In genomic region chr14:49950275-49951250, GRCh38 we compare ENCODE assay signal across 10 cellular contexts. TPM values are rescaled to one million over a fixed set of nuclear protein-coding genes. Genes with fewer than 3 reads are reported as not detected.
DNase-seq lines count a peak whose midpoint lies in the region; ATAC-seq, FAIRE-seq and TF ChIP-seq lines count a peak whose summit lies in the region.
"Had no signal": no experiment of that assay in that cellular context is flagged by ENCODE, and none has a peak within 500 bp of the region (broad histone marks: within the 10 kb centered on the region; RNA-seq: fewer than 3 reads in every experiment).

No MANE protein-coding gene starts in this region.

- peak; percentile 38 for DNase-seq in A172 (ENCODE audit: low spot score)
- peak; percentile 66 for DNase-seq in HCT116 (ENCODE audit: low read depth, low spot score)
- peak; percentile 17 for DNase-seq in RCC 7860 (ENCODE audit: low spot score)
- DNase-seq in hepatocyte (ENCODE audit: low spot score): no peak
- DNase-seq in left ventricle myocardium inferior: no peak
- DNase-seq in ecto neural progenitor cell (ENCODE audit: low spot score): no peak
- no peak for DNase-seq in erythroblast (lab: John Stamatoyannopoulos, UW)
- DNase-seq: posterior cingulate gyrus; stimulated activated naive CD4-positive, alpha-beta T cell treated with Interleukin-2 at 50 U/mL for 16 hours had no signal

- ATAC-seq in HCT116 (peak; percentile 86), HG03159 (IDR thresholded peaks at IDR 0.05; ENCODE audit: unreplicated experiment) (no peak)

- no TSS peak for BruUV-seq in HCT116 (replicated peaks; lab: Mats Ljungman, UMichigan)

- H3K27ac ChIP-seq in HCT116 (ENCODE audit: low read depth, low read length): peak overlapping the region; percentile 57; the same call in 1 of the 2 replicates
- peak overlapping the region; percentile 9 for H3K27ac ChIP-seq in hepatocyte
- no peak overlapping the region for H3K27ac ChIP-seq in left ventricle myocardium inferior (replicated peaks)

- CTCF ChIA-PET in HCT116 (lab: Charles Lee): interaction anchor here (0.8 to 1.5 kb wide), 3 partner anchors 28 to 88 kb away, joined by 3 to 4 read pairs (median 3); no protein-coding TSS in a partner anchor

- intact Hi-C loops in HCT116 (cut with micrococcal nuclease): no loop called here
- intact Hi-C loops in left ventricle myocardium inferior (cut with micrococcal nuclease): no loop called here

- H3K9me3 ChIP-seq in HCT116 (ENCODE audit: control insufficient read depth in 1 of 2, insufficient read depth in 1 of 2, low read depth in 1 of 2, low read length in 2 of 2) (no peaks in the 10 kb centered on the region), hepatocyte (ENCODE audit: low read depth) (no peaks in the 10 kb centered on the region), left ventricle myocardium inferior (replicated peaks) (no peaks in the 10 kb centered on the region)

- no peak for FAIRE-seq in RCC 7860 (lab: Jason Lieb, UNC)

- H4K20me1 ChIP-seq in HCT116 (ENCODE audit: insufficient read depth) (no peaks in the 10 kb centered on the region), hepatocyte (ENCODE audit: insufficient read depth, poor library complexity, severe bottlenecking) (no peaks in the 10 kb centered on the region)

- no peaks in the 10 kb centered on the region for H3K79me2 ChIP-seq in HCT116 (ENCODE audit: insufficient read depth, low read length)
- H3K79me2 ChIP-seq in hepatocyte: no peaks in the 10 kb centered on the region

- RAD21 ChIA-PET in HCT116 (lab: Charles Lee; ENCODE audit: low non-redundant PET in 1 of 2, low total read pairs in 2 of 2, uncharacterized antibody in 2 of 2, unreplicated experiment in 2 of 2): interaction anchor here in 1 of 2 experiments (0.6 kb wide), 1 partner anchor 16 kb away, joined by 3 read pairs; no protein-coding TSS in a partner anchor

- H3K4me1 ChIP-seq in HCT116 (ENCODE audit: control insufficient read depth in 1 of 2, insufficient read depth in 2 of 2, low read length in 2 of 2) (peaks cover 24 to 53% of the 10 kb centered on the region in 2 experiments), hepatocyte (ENCODE audit: insufficient read depth) (peaks cover 24% of the 10 kb centered on the region), left ventricle myocardium inferior (peaks cover 20% of the 10 kb centered on the region)

- H3K27me3 ChIP-seq in HCT116 (ENCODE audit: insufficient read depth, low read length): no peaks in the 10 kb centered on the region
- no peaks in the 10 kb centered on the region for H3K27me3 ChIP-seq in hepatocyte
- H3K27me3 ChIP-seq in left ventricle myocardium inferior (ENCODE audit: low read depth): no peaks in the 10 kb centered on the region

- H3K4me3 ChIP-seq in HCT116 (replicated peaks in 1 of 2; ENCODE audit: low read depth in 1 of 2, low read length in 2 of 2) (peak overlapping the region; percentile 4 to 38; a peak in 3 of 4 replicates), hepatocyte (no peak overlapping the region), left ventricle myocardium inferior (no peak overlapping the region)

- peak overlapping the region; percentile 37 for H3K9ac ChIP-seq in HCT116 (ENCODE audit: low read length)

- H3K4me2 ChIP-seq in HCT116 (ENCODE audit: low read length) (peak overlapping the region; percentile 72), hepatocyte (no peak overlapping the region)

- 86% methylated on average over 4 of the region's 4 CpGs for WGBS in hepatocyte (ENCODE audit: low lambda C conversion rate, missing lambda C conversion rate)

- no peaks in the 10 kb centered on the region for H3K36me3 ChIP-seq in HCT116 (ENCODE audit: control insufficient read depth in 1 of 2, insufficient read depth in 2 of 2, low read length in 2 of 2)
- no peaks in the 10 kb centered on the region for H3K36me3 ChIP-seq in hepatocyte (replicated peaks; ENCODE audit: insufficient read depth, low read depth)
- H3K36me3 ChIP-seq in left ventricle myocardium inferior: no peaks in the 10 kb centered on the region

- peak overlapping the region; percentile 81 for H2AFZ ChIP-seq in HCT116 (ENCODE audit: low read depth, low read length, poor library complexity, severe bottlenecking)
- no peak overlapping the region for H2AFZ ChIP-seq in hepatocyte

- TF ChIP-seq POLR2A in HCT116 (IDR thresholded peaks at IDR 0.05; ENCODE audit: borderline replicate concordance, extremely low read depth, insufficient read depth, insufficient read length) (no peak), erythroblast (IDR thresholded peaks at IDR 0.05; ENCODE audit: low read length) (no peak)

- no peak for TF ChIP-seq RAD21 in HCT116 (IDR thresholded peaks at IDR 0.05; ENCODE audit: low read depth)

- POLR2A ChIA-PET in HCT116 (lab: Charles Lee): interaction anchor here (0.7 to 1.5 kb wide), 3 partner anchors 33 to 51 kb away, joined by 3 read pairs; no protein-coding TSS in a partner anchor

- H3K9me2 ChIP-seq in HCT116 (ENCODE audit: insufficient read depth) (no peaks in the 10 kb centered on the region), hepatocyte (replicated peaks; ENCODE audit: insufficient read depth) (no peaks in the 10 kb centered on the region)

- TF ChIP-seq CTCF in HCT116 (IDR thresholded peaks at IDR 0.05 in 2 of 3, conservative IDR thresholded peaks at IDR 0.05 in 1 of 3; ENCODE audit: borderline replicate concordance in 1 of 3, insufficient read depth in 1 of 3, low read depth in 2 of 3, low read length in 2 of 3) (no peak), hepatocyte (IDR thresholded peaks at IDR 0.05; ENCODE audit: poor library complexity) (no peak), left ventricle myocardium inferior (IDR thresholded peaks at IDR 0.05; ENCODE audit: borderline replicate concordance) (no peak)

TF ChIP-seq in HCT116, 20 proteins besides CTCF, POLR2A, EP300 and RAD21 (continues in another document):
- TF ChIP-seq, protein P1, sequence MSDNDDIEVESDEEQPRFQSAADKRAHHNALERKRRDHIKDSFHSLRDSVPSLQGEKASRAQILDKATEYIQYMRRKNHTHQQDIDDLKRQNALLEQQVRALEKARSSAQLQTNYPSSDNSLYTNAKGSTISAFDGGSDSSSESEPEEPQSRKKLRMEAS (IDR thresholded peaks at IDR 0.05): no peak
- TF ChIP-seq, protein P2, sequence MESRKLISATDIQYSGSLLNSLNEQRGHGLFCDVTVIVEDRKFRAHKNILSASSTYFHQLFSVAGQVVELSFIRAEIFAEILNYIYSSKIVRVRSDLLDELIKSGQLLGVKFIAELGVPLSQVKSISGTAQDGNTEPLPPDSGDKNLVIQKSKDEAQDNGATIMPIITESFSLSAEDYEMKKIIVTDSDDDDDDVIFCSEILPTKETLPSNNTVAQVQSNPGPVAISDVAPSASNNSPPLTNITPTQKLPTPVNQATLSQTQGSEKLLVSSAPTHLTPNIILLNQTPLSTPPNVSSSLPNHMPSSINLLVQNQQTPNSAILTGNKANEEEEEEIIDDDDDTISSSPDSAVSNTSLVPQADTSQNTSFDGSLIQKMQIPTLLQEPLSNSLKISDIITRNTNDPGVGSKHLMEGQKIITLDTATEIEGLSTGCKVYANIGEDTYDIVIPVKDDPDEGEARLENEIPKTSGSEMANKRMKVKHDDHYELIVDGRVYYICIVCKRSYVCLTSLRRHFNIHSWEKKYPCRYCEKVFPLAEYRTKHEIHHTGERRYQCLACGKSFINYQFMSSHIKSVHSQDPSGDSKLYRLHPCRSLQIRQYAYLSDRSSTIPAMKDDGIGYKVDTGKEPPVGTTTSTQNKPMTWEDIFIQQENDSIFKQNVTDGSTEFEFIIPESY (IDR thresholded peaks at IDR 0.05; ENCODE audit: extremely low read depth, insufficient replicate concordance, low read length): no peak
- TF ChIP-seq EZH2 (IDR thresholded peaks at IDR 0.05) (no peak), FOSL1 (IDR thresholded peaks at IDR 0.05; ENCODE audit: low read depth) (peak; percentile 68), CBX3 (IDR thresholded peaks at IDR 0.05; ENCODE audit: low read depth) (no peak; the same call in 1 of the 2 replicates), ZFX (IDR thresholded peaks at IDR 0.05) (no peak), CEBPB (IDR thresholded peaks at IDR 0.05; ENCODE audit: low read depth) (peak; percentile 39; the same call in 1 of the 2 replicates), TCF7L2 (IDR thresholded peaks at IDR 0.05; ENCODE audit: borderline replicate concordance, extremely low read depth, insufficient read depth, insufficient read length) (no peak), JUND (IDR thresholded peaks at IDR 0.05) (peak; percentile 70), YY1 (IDR thresholded peaks at IDR 0.05; ENCODE audit: extremely low read depth, insufficient replicate concordance, low read depth, low read length) (no peak), ELF1 (IDR thresholded peaks at IDR 0.05; ENCODE audit: borderline replicate concordance, low read depth) (no peak), SRF (IDR thresholded peaks at IDR 0.05; ENCODE audit: low read depth) (no peak), EGR1 (IDR thresholded peaks at IDR 0.05; ENCODE audit: low read depth) (no peak)
- TF ChIP-seq, protein P3, sequence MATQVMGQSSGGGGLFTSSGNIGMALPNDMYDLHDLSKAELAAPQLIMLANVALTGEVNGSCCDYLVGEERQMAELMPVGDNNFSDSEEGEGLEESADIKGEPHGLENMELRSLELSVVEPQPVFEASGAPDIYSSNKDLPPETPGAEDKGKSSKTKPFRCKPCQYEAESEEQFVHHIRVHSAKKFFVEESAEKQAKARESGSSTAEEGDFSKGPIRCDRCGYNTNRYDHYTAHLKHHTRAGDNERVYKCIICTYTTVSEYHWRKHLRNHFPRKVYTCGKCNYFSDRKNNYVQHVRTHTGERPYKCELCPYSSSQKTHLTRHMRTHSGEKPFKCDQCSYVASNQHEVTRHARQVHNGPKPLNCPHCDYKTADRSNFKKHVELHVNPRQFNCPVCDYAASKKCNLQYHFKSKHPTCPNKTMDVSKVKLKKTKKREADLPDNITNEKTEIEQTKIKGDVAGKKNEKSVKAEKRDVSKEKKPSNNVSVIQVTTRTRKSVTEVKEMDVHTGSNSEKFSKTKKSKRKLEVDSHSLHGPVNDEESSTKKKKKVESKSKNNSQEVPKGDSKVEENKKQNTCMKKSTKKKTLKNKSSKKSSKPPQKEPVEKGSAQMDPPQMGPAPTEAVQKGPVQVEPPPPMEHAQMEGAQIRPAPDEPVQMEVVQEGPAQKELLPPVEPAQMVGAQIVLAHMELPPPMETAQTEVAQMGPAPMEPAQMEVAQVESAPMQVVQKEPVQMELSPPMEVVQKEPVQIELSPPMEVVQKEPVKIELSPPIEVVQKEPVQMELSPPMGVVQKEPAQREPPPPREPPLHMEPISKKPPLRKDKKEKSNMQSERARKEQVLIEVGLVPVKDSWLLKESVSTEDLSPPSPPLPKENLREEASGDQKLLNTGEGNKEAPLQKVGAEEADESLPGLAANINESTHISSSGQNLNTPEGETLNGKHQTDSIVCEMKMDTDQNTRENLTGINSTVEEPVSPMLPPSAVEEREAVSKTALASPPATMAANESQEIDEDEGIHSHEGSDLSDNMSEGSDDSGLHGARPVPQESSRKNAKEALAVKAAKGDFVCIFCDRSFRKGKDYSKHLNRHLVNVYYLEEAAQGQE (IDR thresholded peaks at IDR 0.05; ENCODE audit: low read depth): no peak

RNA-seq across cellular contexts. Expression of gene ARF6, which starts 57.7 kb away (rescaled TPM):
- total RNA-seq in A172 (2014; rRNA removed; shearing (Covaris generic)): 51.6 and 51.9 TPM in 2 replicates
- total RNA-seq in HCT116 (2021; ENCODE audit: unreplicated experiment): 88.8 TPM
- 40.5 and 43.0 TPM in 2 replicates for polyA plus RNA-seq in HCT116 (2012)
- total RNA-seq in hepatocyte: 64.8 and 67.6 TPM in 2 replicates
- polyA plus RNA-seq in hepatocyte: 52.1 and 53.9 TPM in 2 replicates
- 24.4 TPM for total RNA-seq in left ventricle myocardium inferior

Comparison
In these comparisons a context has a peak if more than half of its experiments do, and no peak if none do; other contexts are left out.
1. DNase-seq: peak in A172 (single experiment), HCT116 (single experiment) and RCC 7860 (single experiment); none in hepatocyte (single experiment), left ventricle myocardium inferior (single experiment), ecto neural progenitor cell (single experiment) and erythroblast (0 of 2).
2. H3K4me3 ChIP-seq: peak in HCT116 (2 of 2); none in hepatocyte (single experiment) and left ventricle myocardium inferior (single experiment).